Comparison of ENCODE assay signal across 1 cellular context in the genomic region with DNA sequence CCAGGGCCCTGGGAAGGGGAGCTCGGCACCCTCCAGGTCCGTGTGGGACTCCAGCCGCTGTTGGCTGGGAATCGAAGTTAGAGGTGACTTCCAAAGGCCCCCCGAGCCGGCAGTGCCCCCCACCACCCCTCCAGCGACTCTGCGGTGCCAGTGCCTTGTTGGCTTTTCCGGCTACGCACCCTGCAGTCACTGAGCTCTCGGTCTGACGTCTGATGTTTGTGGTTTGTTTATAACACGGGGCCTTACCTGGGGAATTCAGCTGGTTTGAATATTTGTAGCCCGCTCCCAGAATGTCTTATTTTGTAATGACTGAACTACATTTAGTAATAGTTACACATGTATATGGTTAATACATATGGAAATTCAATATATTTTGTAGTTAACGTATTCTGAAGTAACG.
TF ChIP-seq lines count a peak whose summit lies in the region.

No MANE protein-coding gene starts in this region.

TF ChIP-seq in GM12878, 131 proteins besides CTCF, POLR2A, EP300 and RAD21:
- TF ChIP-seq, protein P1, sequence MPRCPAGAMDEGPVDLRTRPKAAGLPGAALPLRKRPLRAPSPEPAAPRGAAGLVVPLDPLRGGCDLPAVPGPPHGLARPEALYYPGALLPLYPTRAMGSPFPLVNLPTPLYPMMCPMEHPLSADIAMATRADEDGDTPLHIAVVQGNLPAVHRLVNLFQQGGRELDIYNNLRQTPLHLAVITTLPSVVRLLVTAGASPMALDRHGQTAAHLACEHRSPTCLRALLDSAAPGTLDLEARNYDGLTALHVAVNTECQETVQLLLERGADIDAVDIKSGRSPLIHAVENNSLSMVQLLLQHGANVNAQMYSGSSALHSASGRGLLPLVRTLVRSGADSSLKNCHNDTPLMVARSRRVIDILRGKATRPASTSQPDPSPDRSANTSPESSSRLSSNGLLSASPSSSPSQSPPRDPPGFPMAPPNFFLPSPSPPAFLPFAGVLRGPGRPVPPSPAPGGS (IDR thresholded peaks at IDR 0.05; ENCODE audit: borderline replicate concordance, insufficient read depth, low read depth, low read length, poor library complexity, severe bottlenecking) = peak; percentile 3
- TF ChIP-seq JUNB (IDR thresholded peaks at IDR 0.05) (no peak), RUNX3 (IDR thresholded peaks at IDR 0.05; ENCODE audit: low read length) (peak; percentile 58), ZSCAN29 (IDR thresholded peaks at IDR 0.05) (no peak), SMAD1 (IDR thresholded peaks at IDR 0.05; ENCODE audit: low read depth, partially characterized antibody) (no peak), TAF1 (IDR thresholded peaks at IDR 0.05; ENCODE audit: borderline replicate concordance, low read depth, low read length) (no peak), ZNF622 (IDR thresholded peaks at IDR 0.05) (no peak), FOXK2 (IDR thresholded peaks at IDR 0.05) (no peak), GABPA (IDR thresholded peaks at IDR 0.05; ENCODE audit: low read depth) (no peak), FOXM1 (IDR thresholded peaks at IDR 0.05; ENCODE audit: low read depth, low read length) (no peak), ZNF384 (IDR thresholded peaks at IDR 0.05; ENCODE audit: borderline replicate concordance, low read depth, low read length) (no peak), ETV6 (conservative IDR thresholded peaks at IDR 0.05 in 1 of 2, IDR thresholded peaks at IDR 0.05 in 1 of 2; ENCODE audit: borderline replicate concordance in 1 of 2, low read depth in 1 of 2) (no peak)
